In genomic region chr17:54781389-54781788, GRCh38 we compare ENCODE assay signal across 29 cellular contexts.
"Had no signal": no experiment of that assay in that cellular context is flagged by ENCODE, and none has a peak within 500 bp of the region (broad histone marks: within the 10 kb centered on the region; RNA-seq: fewer than 3 reads in every experiment).

No MANE protein-coding gene starts in this region.

- H3K4me1 Mint-ChIP-seq: activated CD4-positive, alpha-beta T cell treated with anti-CD3 and anti-CD28 coated beads for 36 hours; activated CD4-positive, alpha-beta T cell treated with anti-CD3 and anti-CD28 coated beads, Interleukin-2, amount 10 ng/mL, durations not matched to agents 24 days and 14 days; activated naive CD4-positive, alpha-beta T cell treated with anti-CD3 and anti-CD28 coated beads, Interleukin-2, amount 10 ng/mL, durations not matched to agents 7 days and 5 days; activated naive CD8-positive, alpha-beta T cell treated with anti-CD3 and anti-CD28 coated beads, Interleukin-2, amount 10 ng/mL, durations not matched to agents 7 days and 5 days; brain; central memory CD8-positive, alpha-beta T cell had no signal

- H3K27ac ChIP-seq: ascending aorta, breast epithelium, coronary artery, dorsolateral prefrontal cortex, esophagus squamous epithelium, gastroesophageal sphincter had no signal

- ATAC-seq: activated CD4-positive, alpha-beta T cell treated with anti-CD3 and anti-CD28 coated beads for 36 hours; activated naive CD4-positive, alpha-beta T cell treated with anti-CD3 and anti-CD28 coated beads, Interleukin-2, amount 50 U/mL, for 72 hours; activated T-cell treated with anti-CD3 and anti-CD28 coated beads, Interleukin-2, amount 50 U/mL, for 72 hours; gastroesophageal sphincter had no signal

- H3K9me3 ChIP-seq: ascending aorta, breast epithelium, esophagus squamous epithelium, gastroesophageal sphincter had no signal

- H3K4me1 ChIP-seq: ascending aorta, breast epithelium, esophagus squamous epithelium, gastroesophageal sphincter had no signal

- H3K9me3 Mint-ChIP-seq: activated CD4-positive, alpha-beta memory T cell treated with anti-CD3 and anti-CD28 coated beads for 36 hours; activated CD4-positive, alpha-beta T cell treated with anti-CD3 and anti-CD28 coated beads, Interleukin-2, amount 10 ng/mL, durations not matched to agents 24 days and 14 days; activated naive CD4-positive, alpha-beta T cell treated with anti-CD3 and anti-CD28 coated beads, Interleukin-2, amount 10 ng/mL, durations not matched to agents 7 days and 5 days; activated naive CD4-positive, alpha-beta T cell treated with anti-CD3 and anti-CD28 coated beads, Interleukin-2, amount 50 U/mL, for 72 hours; activated naive CD8-positive, alpha-beta T cell treated with anti-CD3 and anti-CD28 coated beads, Interleukin-2, amount 10 ng/mL, durations not matched to agents 7 days and 5 days; activated T-cell treated with anti-CD3 and anti-CD28 coated beads, Interleukin-2, amount 50 U/mL, for 24 hours; brain; central memory CD8-positive, alpha-beta T cell; dendritic cell treated with granulocyte-macrophage colony-stimulating factor and Interleukin-4, amounts not matched to agents 40 ng/mL and 50 ng/mL, for 4 days; endodermal cell had no signal

- H3K4me3 ChIP-seq: ascending aorta, breast epithelium, coronary artery, dorsolateral prefrontal cortex, esophagus squamous epithelium, gastroesophageal sphincter had no signal

- H3K27me3 Mint-ChIP-seq: activated CD4-positive, alpha-beta T cell treated with anti-CD3 and anti-CD28 coated beads for 36 hours; activated CD4-positive, alpha-beta T cell treated with anti-CD3 and anti-CD28 coated beads, Interleukin-2, amount 10 ng/mL, durations not matched to agents 24 days and 14 days; activated naive CD4-positive, alpha-beta T cell treated with anti-CD3 and anti-CD28 coated beads, Interleukin-2, amount 10 ng/mL, durations not matched to agents 7 days and 5 days; activated naive CD8-positive, alpha-beta T cell treated with anti-CD3 and anti-CD28 coated beads, Interleukin-2, amount 10 ng/mL, durations not matched to agents 7 days and 5 days; activated T-cell treated with anti-CD3 and anti-CD28 coated beads, Interleukin-2, amount 50 U/mL, for 24 hours; central memory CD8-positive, alpha-beta T cell; dendritic cell treated with granulocyte-macrophage colony-stimulating factor and Interleukin-4, amounts not matched to agents 40 ng/mL and 50 ng/mL, for 4 days had no signal

- H3K27me3 ChIP-seq: ascending aorta, breast epithelium, dorsolateral prefrontal cortex, esophagus squamous epithelium, gastroesophageal sphincter had no signal

- H3K36me3 Mint-ChIP-seq: activated CD4-positive, alpha-beta memory T cell treated with anti-CD3 and anti-CD28 coated beads for 36 hours; activated naive CD4-positive, alpha-beta T cell treated with anti-CD3 and anti-CD28 coated beads, Interleukin-2, amount 10 ng/mL, durations not matched to agents 7 days and 5 days; activated naive CD4-positive, alpha-beta T cell treated with anti-CD3 and anti-CD28 coated beads, Interleukin-2, amount 50 U/mL, for 72 hours; activated naive CD8-positive, alpha-beta T cell treated with anti-CD3 and anti-CD28 coated beads, Interleukin-2, amount 10 ng/mL, durations not matched to agents 7 days and 5 days; brain had no signal

- H3K4me3 Mint-ChIP-seq: activated CD4-positive, alpha-beta memory T cell treated with anti-CD3 and anti-CD28 coated beads for 36 hours; activated CD4-positive, alpha-beta T cell treated with anti-CD3 and anti-CD28 coated beads for 36 hours; activated CD4-positive, alpha-beta T cell treated with anti-CD3 and anti-CD28 coated beads, Interleukin-2, amount 10 ng/mL, durations not matched to agents 24 days and 14 days; activated naive CD4-positive, alpha-beta T cell treated with anti-CD3 and anti-CD28 coated beads, Interleukin-2, amount 10 ng/mL, durations not matched to agents 7 days and 5 days; activated naive CD8-positive, alpha-beta T cell treated with anti-CD3 and anti-CD28 coated beads, Interleukin-2, amount 10 ng/mL, durations not matched to agents 7 days and 5 days; activated T-cell treated with anti-CD3 and anti-CD28 coated beads, Interleukin-2, amount 50 U/mL, for 24 hours; activated T-cell treated with anti-CD3 and anti-CD28 coated beads, Interleukin-2, amount 50 U/mL, for 72 hours; brain; central memory CD8-positive, alpha-beta T cell; dendritic cell treated with granulocyte-macrophage colony-stimulating factor and Interleukin-4, amounts not matched to agents 40 ng/mL and 50 ng/mL, for 4 days; endodermal cell had no signal

- H3K36me3 ChIP-seq: ascending aorta, breast epithelium, esophagus squamous epithelium, gastroesophageal sphincter had no signal

- H3K27ac Mint-ChIP-seq: activated CD4-positive, alpha-beta memory T cell treated with anti-CD3 and anti-CD28 coated beads for 36 hours; activated CD4-positive, alpha-beta T cell treated with anti-CD3 and anti-CD28 coated beads for 36 hours; activated CD4-positive, alpha-beta T cell treated with anti-CD3 and anti-CD28 coated beads, Interleukin-2, amount 10 ng/mL, durations not matched to agents 24 days and 14 days; activated naive CD4-positive, alpha-beta T cell treated with anti-CD3 and anti-CD28 coated beads, Interleukin-2, amount 10 ng/mL, durations not matched to agents 7 days and 5 days; activated naive CD4-positive, alpha-beta T cell treated with anti-CD3 and anti-CD28 coated beads, Interleukin-2, amount 50 U/mL, for 72 hours; activated naive CD8-positive, alpha-beta T cell treated with anti-CD3 and anti-CD28 coated beads, Interleukin-2, amount 10 ng/mL, durations not matched to agents 7 days and 5 days; activated T-cell treated with anti-CD3 and anti-CD28 coated beads, Interleukin-2, amount 50 U/mL, for 24 hours; activated T-cell treated with anti-CD3 and anti-CD28 coated beads, Interleukin-2, amount 50 U/mL, for 72 hours; brain; dendritic cell treated with granulocyte-macrophage colony-stimulating factor and Interleukin-4, amounts not matched to agents 40 ng/mL and 50 ng/mL, for 4 days; endodermal cell had no signal

- DNase-seq: activated CD4-positive, alpha-beta memory T cell treated with anti-CD3 and anti-CD28 coated beads for 36 hours; activated CD4-positive, alpha-beta T cell treated with anti-CD3 and anti-CD28 coated beads for 36 hours; activated CD4-positive, alpha-beta T cell treated with anti-CD3 and anti-CD28 coated beads, Interleukin-2, amount 10 ng/mL, durations not matched to agents 24 days and 14 days; activated CD4-positive, CD25-positive, alpha-beta regulatory T cell; activated CD4-positive, CD25-positive, alpha-beta regulatory T cell treated with anti-CD3 and anti-CD28 coated beads, Interleukin-2, amount 50 U/mL, for 72 hours; activated CD8-positive, alpha-beta memory T cell treated with anti-CD3 and anti-CD28 coated beads, Interleukin-2, amount 50 U/mL, for 48 hours; activated gamma-delta T cell; activated naive CD4-positive, alpha-beta T cell; activated naive CD4-positive, alpha-beta T cell treated with anti-CD3 and anti-CD28 coated beads, Interleukin-2, amount 10 ng/mL, durations not matched to agents 7 days and 5 days; activated naive CD8-positive, alpha-beta T cell treated with anti-CD3 and anti-CD28 coated beads, Interleukin-2, amount 10 ng/mL, durations not matched to agents 7 days and 5 days; activated T-cell treated with anti-CD3 and anti-CD28 coated beads for 4 hours; activated T-cell treated with anti-CD3 and anti-CD28 coated beads, Interleukin-2, amount 50 U/mL, for 24 hours; activated T-cell treated with anti-CD3 and anti-CD28 coated beads, Interleukin-2, amount 50 U/mL, for 72 hours; dorsolateral prefrontal cortex; effector memory CD4-positive, alpha-beta T cell; endodermal cell; esophagus squamous epithelium; foreskin melanocyte; head of caudate nucleus; hippocampal formation; T-helper 2 cell had no signal
